21 cellular contexts compared by ENCODE assay signal in the genomic region with DNA sequence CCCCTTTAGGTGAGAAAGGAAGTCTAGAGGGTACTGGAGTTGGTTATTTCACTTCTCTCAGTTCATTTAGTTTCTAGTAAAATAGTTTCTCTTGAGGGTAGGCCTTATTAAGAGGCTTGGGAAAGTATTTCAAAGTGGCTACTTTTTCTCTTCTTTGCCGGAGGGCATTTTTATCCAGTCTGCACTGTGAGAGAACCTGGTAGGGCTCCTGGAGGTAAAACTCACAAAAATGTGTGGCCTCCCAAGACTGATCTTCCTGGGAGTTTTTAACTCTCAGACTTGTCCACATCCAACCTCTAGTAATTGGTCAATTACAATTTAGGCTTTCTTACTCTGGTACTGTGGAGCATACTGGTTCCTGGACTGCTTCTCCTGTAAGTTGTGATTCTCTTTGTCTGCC. TPM values are rescaled to one million over a fixed set of nuclear protein-coding genes. Genes with fewer than 3 reads are reported as not detected.
DNase-seq lines count a peak whose midpoint lies in the region; ATAC-seq and TF ChIP-seq lines count a peak whose summit lies in the region.
"Had no signal": no experiment of that assay in that cellular context is flagged by ENCODE, and none has a peak within 500 bp of the region (broad histone marks: within the 10 kb centered on the region; RNA-seq: fewer than 3 reads in every experiment).

No MANE protein-coding gene starts in this region.

- no peak overlapping the region for H4K91ac ChIP-seq in IMR-90 (ENCODE audit: insufficient read depth, low read depth, low read length)

- peaks cover 28% of the 10 kb centered on the region for H3K4me1 ChIP-seq in Caco-2
- H3K4me1 ChIP-seq in IMR-90 (ENCODE audit: control insufficient read depth, insufficient read depth, low read length) = peaks cover 4% of the 10 kb centered on the region; the same call in 1 of the 2 replicates
- H3K4me1 ChIP-seq in foreskin keratinocyte = peaks cover 3% of the 10 kb centered on the region

- no peak overlapping the region for H2BK20ac ChIP-seq in IMR-90 (ENCODE audit: low read depth, low read length)

- H3K14ac ChIP-seq in IMR-90 (replicated peaks; ENCODE audit: low read depth, low read length) = no peak overlapping the region

- H3K36me3 Mint-ChIP-seq in Caco-2 (ENCODE audit: insufficient read depth, unreplicated experiment) = peaks cover 17% of the 10 kb centered on the region
- H3K36me3 Mint-ChIP-seq in osteocyte (ENCODE audit: unreplicated experiment) = peaks cover 20% of the 10 kb centered on the region

- no CpG with 5 or more reads among the region's 1 CpG for WGBS in IMR-90 (ENCODE audit: extremely low coverage in 2 of 2, insufficient read length in 1 of 2), 2 experiments

- no peak overlapping the region for H3K18ac ChIP-seq in IMR-90 (ENCODE audit: low read depth, low read length)

- TF ChIP-seq CTCF in Caco-2 (IDR thresholded peaks at IDR 0.05; ENCODE audit: insufficient read depth in 1 of 2, low read depth in 1 of 2, low read length in 1 of 2, severe bottlenecking in 1 of 2, unreplicated experiment in 1 of 2) = no peak
- no peak for TF ChIP-seq CTCF in IMR-90 (conservative IDR thresholded peaks at IDR 0.05; ENCODE audit: low read depth, low read length)
- no peak for TF ChIP-seq CTCF in foreskin keratinocyte (conservative IDR thresholded peaks at IDR 0.05)
- no peak for TF ChIP-seq CTCF in osteocyte (IDR thresholded peaks at IDR 0.05)

- dilution Hi-C loops in IMR-90 (cut with HindIII; ENCODE audit: low sequenced_read_pairs, unreplicated experiment) = no loop called here

- H3K27ac ChIP-seq in IMR-90 (ENCODE audit: insufficient read depth, low read length) (no peak overlapping the region), foreskin keratinocyte (peak overlapping the region; percentile 29)
- H3K27ac ChIP-seq: C4-2B, esophagus squamous epithelium, gastroesophageal sphincter, hepatocyte had no signal

- H3K4me3 Mint-ChIP-seq in Caco-2 (ENCODE audit: unreplicated experiment) = no peak overlapping the region
- no peak overlapping the region for H3K4me3 Mint-ChIP-seq in osteocyte (ENCODE audit: unreplicated experiment)
- H3K4me3 Mint-ChIP-seq: central memory CD8-positive, alpha-beta T cell; stimulated activated naive CD8-positive, alpha-beta T cell treated with anti-CD3 and anti-CD28 coated beads, Interleukin-15, Interleukin-2, amounts not matched to agents 100 ng/mL and 50 ng/mL, for 24 hours had no signal

- H3K79me1 ChIP-seq in IMR-90 (ENCODE audit: low read depth in 1 of 2, low read length in 2 of 2) = peaks cover 15 to 42% of the 10 kb centered on the region in 2 experiments

- peaks cover 12% of the 10 kb centered on the region; the same call in 1 of the 2 replicates for H4K20me1 ChIP-seq in IMR-90 (ENCODE audit: insufficient read depth, low read length)

- in situ Hi-C loops in IMR-90 (cut with MboI; ENCODE audit: low sequenced_read_pairs) = no loop called here

- peaks cover 4% of the 10 kb centered on the region; the same call in 1 of the 2 replicates for H3K9me1 ChIP-seq in IMR-90 (ENCODE audit: insufficient read depth, low read length)

- H2BK15ac ChIP-seq in IMR-90 (ENCODE audit: low read depth, low read length) = no peak overlapping the region

- H2AK9ac ChIP-seq in IMR-90 (replicated peaks; ENCODE audit: low read depth, low read length, poor library complexity) = no peak overlapping the region

- H3K36me3 ChIP-seq in Caco-2 (ENCODE audit: control insufficient read depth, insufficient read depth, low read length) (no peaks in the 10 kb centered on the region; the same call in 1 of the 2 replicates), IMR-90 (ENCODE audit: control insufficient read depth, insufficient read depth, low read length) (no peaks in the 10 kb centered on the region)
- H3K36me3 ChIP-seq: gastroesophageal sphincter had no signal

- no peak overlapping the region for H2BK120ac ChIP-seq in IMR-90 (ENCODE audit: low read depth, low read length)

- H2BK5ac ChIP-seq in IMR-90 (ENCODE audit: low read depth, low read length, poor library complexity, severe bottlenecking) = no peak overlapping the region

- H3K4me2 ChIP-seq in IMR-90 (ENCODE audit: low read depth, low read length) = no peak overlapping the region
- H3K4me2 ChIP-seq: hepatocyte had no signal

- intact Hi-C loops in Caco-2 (cut with micrococcal nuclease; ENCODE audit: unreplicated experiment) (no loop called here), IMR-90 (cut with micrococcal nuclease) (no loop called here)

- no peak overlapping the region for H3K56ac ChIP-seq in IMR-90 (ENCODE audit: extremely low read depth, insufficient read depth, low read length)

- H3K9ac ChIP-seq in IMR-90 (ENCODE audit: low read depth, low read length) = no peak overlapping the region

- CTCF ChIA-PET in Caco-2 (lab: Charles Lee) (no interaction called here), IMR-90 (lab: Yijun Ruan, JAX) (interaction anchor here (0.7 kb wide), 1 partner anchor 10 kb away, joined by 4 read pairs; no protein-coding TSS in a partner anchor)

- H3K23ac ChIP-seq in IMR-90 (ENCODE audit: low read depth, low read length) = no peak overlapping the region

- no peak overlapping the region for H3K4ac ChIP-seq in IMR-90 (ENCODE audit: low read depth, low read length)

- H4K8ac ChIP-seq in IMR-90 (ENCODE audit: low read depth in 2 of 2, low read length in 2 of 2) = no peak overlapping the region

- DNase-seq in Caco-2 (no peak), IMR-90 (no peak), foreskin keratinocyte (no peak), osteocyte (ENCODE audit: extremely low spot score, unreplicated experiment) (no peak), NK-92 (lab: John Stamatoyannopoulos, UW; ENCODE audit: unreplicated experiment) (no peak), GM03348 (ENCODE audit: low spot score) (no peak), SHP77 (lab: John Stamatoyannopoulos, UW) (no peak)
- DNase-seq: activated CD4-positive, alpha-beta T cell treated with anti-CD3 and anti-CD28 coated beads for 48 hours; activated CD8-positive, alpha-beta memory T cell treated with anti-CD3 and anti-CD28 coated beads for 24 hours; activated effector memory CD4-positive, alpha-beta T cell treated with Interleukin-2 at 50 U/mL for 16 hours; esophagus squamous epithelium; Karpas-422; left colon; naive B cell; NCI-H1694 had no signal

- H3K27ac Mint-ChIP-seq in Caco-2 (ENCODE audit: unreplicated experiment) = peak overlapping the region; percentile 1
- H3K27ac Mint-ChIP-seq in osteocyte (ENCODE audit: unreplicated experiment) = peak overlapping the region; percentile 89
- H3K27ac Mint-ChIP-seq: stimulated activated naive CD8-positive, alpha-beta T cell treated with anti-CD3 and anti-CD28 coated beads, Interleukin-15, Interleukin-2, amounts not matched to agents 100 ng/mL and 50 ng/mL, for 24 hours had no signal

- H3K27me3 Mint-ChIP-seq in Caco-2 (ENCODE audit: insufficient read depth, unreplicated experiment) = no peaks in the 10 kb centered on the region
- H3K27me3 Mint-ChIP-seq in osteocyte (ENCODE audit: unreplicated experiment) = no peaks in the 10 kb centered on the region
- H3K27me3 Mint-ChIP-seq: central memory CD8-positive, alpha-beta T cell; naive B cell; stimulated activated naive CD8-positive, alpha-beta T cell treated with anti-CD3 and anti-CD28 coated beads, Interleukin-15, Interleukin-2, amounts not matched to agents 100 ng/mL and 50 ng/mL, for 24 hours had no signal

- H3K4me1 Mint-ChIP-seq in Caco-2 (ENCODE audit: low read depth, unreplicated experiment) = peaks cover 51% of the 10 kb centered on the region
- peaks cover 43% of the 10 kb centered on the region for H3K4me1 Mint-ChIP-seq in osteocyte (ENCODE audit: unreplicated experiment)

- H3K27me3 ChIP-seq in Caco-2 (replicated peaks; ENCODE audit: control insufficient read depth, insufficient read depth, low read length) (no peaks in the 10 kb centered on the region), IMR-90 (ENCODE audit: control insufficient read depth, insufficient read depth, low read length) (no peaks in the 10 kb centered on the region), foreskin keratinocyte (no peaks in the 10 kb centered on the region)
- H3K27me3 ChIP-seq: esophagus squamous epithelium, gastroesophageal sphincter, hepatocyte had no signal

- H3K9me3 Mint-ChIP-seq in Caco-2 (ENCODE audit: unreplicated experiment) = peaks cover 30% of the 10 kb centered on the region
- peaks cover 27% of the 10 kb centered on the region for H3K9me3 Mint-ChIP-seq in osteocyte (ENCODE audit: unreplicated experiment)
- H3K9me3 Mint-ChIP-seq: central memory CD8-positive, alpha-beta T cell had no signal

- H4K5ac ChIP-seq in IMR-90 (ENCODE audit: low read depth, low read length) = no peak overlapping the region

- H2AFZ ChIP-seq in IMR-90 (replicated peaks; ENCODE audit: low read length, poor library complexity) = no peak overlapping the region
- H2AFZ ChIP-seq: hepatocyte had no signal

- no peak overlapping the region for H2AK5ac ChIP-seq in IMR-90 (ENCODE audit: low read depth, low read length)

- POLR2A ChIA-PET in Caco-2 (lab: Charles Lee) = no interaction called here
- POLR2A ChIA-PET in IMR-90 (lab: Charles Lee; ENCODE audit: unreplicated experiment) = no interaction called here

- BruUV-seq in Caco-2 (replicated peaks; lab: Mats Ljungman, UMichigan) = no TSS peak
- no TSS peak for BruUV-seq in IMR-90 (replicated peaks; lab: Mats Ljungman, UMichigan)

- H3K9me3 ChIP-seq in Caco-2 (peaks cover 16% of the 10 kb centered on the region), IMR-90 (ENCODE audit: control insufficient read depth, insufficient read depth, low read length) (no peaks in the 10 kb centered on the region)

- TF ChIP-seq RAD21 in IMR-90 (IDR thresholded peaks at IDR 0.05; ENCODE audit: low read length) = no peak

- ATAC-seq in IMR-90 (ENCODE audit: low read depth) = peak; percentile 42; the same call in 1 of the 2 replicates
- ATAC-seq in foreskin keratinocyte = no peak
- ATAC-seq: gastroesophageal sphincter, left colon, SK-N-SH treated with all-trans-retinoic acid at 6 μM for 48 hours had no signal

- H3K4me3 ChIP-seq in Caco-2 (ENCODE audit: low read depth, low read length) (no peak overlapping the region), IMR-90 (ENCODE audit: insufficient read depth, low read depth, low read length) (no peak overlapping the region)
- H3K4me3 ChIP-seq: esophagus squamous epithelium, gastroesophageal sphincter, hepatocyte had no signal

- TF ChIP-seq POLR2A in IMR-90 (IDR thresholded peaks at IDR 0.05; ENCODE audit: low read depth, low read length) = no peak

TF ChIP-seq in IMR-90, 13 proteins besides CTCF, POLR2A, EP300 and RAD21 (continues in another document):
- TF ChIP-seq MAFK (IDR thresholded peaks at IDR 0.05; ENCODE audit: low read depth, low read length) (no peak), RCOR1 (IDR thresholded peaks at IDR 0.05; ENCODE audit: insufficient replicate concordance, low read length) (no peak), CHD1 (IDR thresholded peaks at IDR 0.05; ENCODE audit: low read depth, low read length) (no peak)

RNA-seq across cellular contexts. Expression of a gene that starts 28.0 kb away (rescaled TPM):
- total RNA-seq in Caco-2 (2022) = 120 and 123 TPM in 2 replicates
- 44.4 and 55.0 TPM in 2 replicates for total RNA-seq in IMR-90 (2012; rRNA removed)
- polyA plus RNA-seq in IMR-90 (2012; rRNA removed) = 28.3 and 28.5 TPM in 2 replicates
- polyA plus RNA-seq in IMR-90 (2012; cell fraction: cytosol; rRNA removed) = 8.3 and 11.9 TPM in 2 replicates
- 10.9 and 45.6 TPM in 2 replicates for polyA plus RNA-seq in IMR-90 (2012; cell fraction: nucleus; rRNA removed; ENCODE audit: low replicate concordance)
- 59.1 and 64.5 TPM in 2 replicates for total RNA-seq in foreskin keratinocyte
- polyA plus RNA-seq in foreskin keratinocyte = 10.0 and 13.4 TPM in 2 replicates
- 41.9 and 46.5 TPM in 2 replicates for total RNA-seq in osteocyte
